Comparison of ENCODE assay signal across 8 cellular contexts in genomic region chr5:53478411-53479044, GRCh38. TPM values are rescaled to one million over a fixed set of nuclear protein-coding genes. Genes with fewer than 3 reads are reported as not detected.
DNase-seq lines count a peak whose midpoint lies in the region; ATAC-seq, FAIRE-seq and TF ChIP-seq lines count a peak whose summit lies in the region.

No MANE protein-coding gene starts in this region.

- H3K4me1 Mint-ChIP-seq in stimulated activated effector memory CD8-positive, alpha-beta T cell treated with anti-CD3 and anti-CD28 coated beads, Interleukin-12 subunit alpha, Interleukin-12 subunit beta, amount 100 ng/mL, for 72 hours = peaks cover 42% of the 10 kb centered on the region

- H3K36me3 ChIP-seq in HUES6 (ENCODE audit: control insufficient read depth, insufficient read depth, low read length) = peaks cover 9% of the 10 kb centered on the region
- peaks cover 25% of the 10 kb centered on the region for H3K36me3 ChIP-seq in PC-3 (ENCODE audit: low read depth, low read length)
- H3K36me3 ChIP-seq in bronchial epithelial cell (ENCODE audit: control insufficient read depth, insufficient read depth, low read length) = no peaks in the 10 kb centered on the region

- POLR2A ChIA-PET in PC-3 (lab: Charles Lee; ENCODE audit: unreplicated experiment) = interaction anchor here (0.6 to 0.7 kb wide), 2 partner anchors 31 to 115 kb away, joined by 3 to 5 read pairs; no protein-coding TSS in a partner anchor

- peaks cover 17% of the 10 kb centered on the region for H3K4me1 ChIP-seq in HUES6 (ENCODE audit: control insufficient read depth, insufficient read depth, low read length)
- peaks cover 38% of the 10 kb centered on the region for H3K4me1 ChIP-seq in PC-3 (ENCODE audit: insufficient read depth, low read length)

- H3K27ac Mint-ChIP-seq in stimulated activated effector memory CD8-positive, alpha-beta T cell treated with anti-CD3 and anti-CD28 coated beads, Interleukin-12 subunit alpha, Interleukin-12 subunit beta, amount 100 ng/mL, for 72 hours = no peak overlapping the region

- no peaks in the 10 kb centered on the region for H3K9me3 Mint-ChIP-seq in stimulated activated effector memory CD8-positive, alpha-beta T cell treated with anti-CD3 and anti-CD28 coated beads, Interleukin-12 subunit alpha, Interleukin-12 subunit beta, amount 100 ng/mL, for 72 hours

- H3K4me3 Mint-ChIP-seq in stimulated activated effector memory CD8-positive, alpha-beta T cell treated with anti-CD3 and anti-CD28 coated beads, Interleukin-12 subunit alpha, Interleukin-12 subunit beta, amount 100 ng/mL, for 72 hours = peak overlapping the region; percentile 81

- peak overlapping the region; percentile 96 for H3K4me2 ChIP-seq in PC-3 (ENCODE audit: low read length)

- H3K27me3 ChIP-seq in HUES6 (ENCODE audit: control insufficient read depth, insufficient read depth, low read length) (no peaks in the 10 kb centered on the region; the same call in 1 of the 2 replicates), PC-3 (ENCODE audit: low read length) (no peaks in the 10 kb centered on the region), bronchial epithelial cell (ENCODE audit: control insufficient read depth, insufficient read depth, low read length) (no peaks in the 10 kb centered on the region)

- peak; percentile 31 for ATAC-seq in PC-3
- ATAC-seq in stimulated activated effector memory CD8-positive, alpha-beta T cell treated with anti-CD3 and anti-CD28 coated beads, Interleukin-12 subunit alpha, Interleukin-12 subunit beta, amount 100 ng/mL, for 72 hours = peak; percentile 14

- no peaks in the 10 kb centered on the region for H3K9me3 ChIP-seq in HUES6 (ENCODE audit: control insufficient read depth, insufficient read depth, low read depth, low read length)
- H3K9me3 ChIP-seq in PC-3 (ENCODE audit: low read length) = no peaks in the 10 kb centered on the region

- H3K79me2 ChIP-seq in PC-3 (ENCODE audit: low read length) = peaks cover 38% of the 10 kb centered on the region

- peak overlapping the region; percentile 67 for H2AFZ ChIP-seq in PC-3 (ENCODE audit: low read length)

- H3K4me3 ChIP-seq in HUES6 (ENCODE audit: low read depth, low read length) (peak overlapping the region; percentile 90), PC-3 (ENCODE audit: low read length) (peak overlapping the region; percentile 97), bronchial epithelial cell (ENCODE audit: low read depth, low read length) (peak overlapping the region; percentile 55)

- H3K9me2 ChIP-seq in PC-3 (replicated peaks; ENCODE audit: low read length) = no peaks in the 10 kb centered on the region

- TF ChIP-seq CTCF in PC-3 (conservative IDR thresholded peaks at IDR 0.05; ENCODE audit: low read depth, low read length) (peak; percentile 61), bronchial epithelial cell (IDR thresholded peaks at IDR 0.05; ENCODE audit: insufficient read depth, low read length, severe bottlenecking) (peak; percentile 44)

- intact Hi-C loops in PC-3 (cut with micrococcal nuclease) = loop anchor here (2.0 to 5.0 kb wide), 8 partner anchors 40 to 739 kb away; no protein-coding TSS in a partner anchor

- CTCF ChIA-PET in PC-3 (lab: Charles Lee) = interaction anchor here (0.7 kb wide), 1 partner anchor 8 kb away, joined by 3 read pairs; no protein-coding TSS in a partner anchor

- FAIRE-seq in bronchial epithelial cell (lab: Jason Lieb, UNC) = no peak

- no TSS peak for BruUV-seq in PC-3 (replicated peaks; lab: Mats Ljungman, UMichigan)

- peaks cover 15% of the 10 kb centered on the region for H4K20me1 ChIP-seq in PC-3 (ENCODE audit: low read length)

- no peaks in the 10 kb centered on the region for H3K36me3 Mint-ChIP-seq in stimulated activated effector memory CD8-positive, alpha-beta T cell treated with anti-CD3 and anti-CD28 coated beads, Interleukin-12 subunit alpha, Interleukin-12 subunit beta, amount 100 ng/mL, for 72 hours

- H3K27ac ChIP-seq in HUES6 (ENCODE audit: low read depth, low read length) (peak overlapping the region; percentile 65; the same call in 1 of the 2 replicates), PC-3 (ENCODE audit: low read length) (peak overlapping the region; percentile 96)

- peaks cover 3% of the 10 kb centered on the region for H3F3A ChIP-seq in PC-3 (ENCODE audit: low read length, unreplicated experiment)

- peak; percentile 21 for DNase-seq in activated CD4-positive, alpha-beta T cell treated with anti-CD3 and anti-CD28 coated beads for 48 hours
- no peak for DNase-seq in activated CD4-positive, alpha-beta T cell treated with anti-CD3 and anti-CD28 coated beads, Interleukin-2, amount 50 U/mL, for 1 hour
- DNase-seq in PC-3 (peak; percentile 74), bronchial epithelial cell (ENCODE audit: low read depth) (peak; percentile 71), inferior parietal cortex (ENCODE audit: extremely low spot score) (peak; percentile 76), ureter (ENCODE audit: low spot score) (no peak)
- peak in 1 of 2 donors; percentile 51 for DNase-seq in stimulated activated effector memory CD8-positive, alpha-beta T cell treated with anti-CD3 and anti-CD28 coated beads, Interleukin-12 subunit alpha, Interleukin-12 subunit beta, amount 100 ng/mL, for 72 hours (ENCODE audit: low spot score in 2 of 2)

- H3K9ac ChIP-seq in HUES6 (ENCODE audit: low read length) = peak overlapping the region; percentile 67
- H3K9ac ChIP-seq in PC-3 (ENCODE audit: low read length) = peak overlapping the region; percentile 99

RNA-seq across cellular contexts. Expression of gene FST, which starts 1.9 kb away (rescaled TPM):
- total RNA-seq in PC-3 (2014; rRNA removed) (403 and 407 TPM in 2 replicates), bronchial epithelial cell (12.8 and 85.0 TPM in 2 replicates), ureter (6.6 TPM)

Comparison
In these comparisons a context has a peak if more than half of its experiments do, and no peak if none do; other contexts are left out.
1. DNase-seq: peak in activated CD4-positive, alpha-beta T cell treated with anti-CD3 and anti-CD28 coated beads for 48 hours (single experiment), PC-3 (single experiment), bronchial epithelial cell (single experiment) and inferior parietal cortex (single experiment); none in activated CD4-positive, alpha-beta T cell treated with anti-CD3 and anti-CD28 coated beads, Interleukin-2, amount 50 U/mL, for 1 hour (single experiment) and ureter (single experiment).
2. Peak in every context shown above with its lines, with median percentiles within 50 percentile points of each other: H3K4me3 ChIP-seq.